ENCODE assay signal across 3 cellular contexts in the genomic region with DNA sequence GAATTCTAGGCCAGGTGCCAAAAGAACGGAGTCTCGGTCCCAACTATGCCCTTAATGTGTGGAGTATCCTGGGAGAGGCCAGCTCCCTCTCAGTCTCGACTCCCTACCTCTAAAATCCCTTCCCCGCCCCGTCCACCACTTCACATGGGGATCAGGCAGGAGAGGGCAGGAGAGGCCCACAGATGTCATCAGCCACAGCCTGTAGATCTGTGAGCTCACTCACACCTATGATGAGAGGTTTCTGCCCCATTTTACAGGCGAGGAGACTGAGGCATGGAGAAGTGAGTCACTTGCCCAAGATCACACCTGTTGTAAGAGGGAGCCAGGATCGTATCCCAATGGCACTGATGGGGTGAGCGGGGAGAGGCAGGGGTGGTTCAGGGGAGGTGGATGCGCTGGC.
TF ChIP-seq lines count a peak whose summit lies in the region.

No MANE protein-coding gene starts in this region.

TF ChIP-seq in GM23338, 12 proteins besides CTCF, POLR2A, EP300 and RAD21:
- no peak for TF ChIP-seq STAT1 (IDR thresholded peaks at IDR 0.05; ENCODE audit: unreplicated experiment)
- no peak for TF ChIP-seq POLR2AphosphoS5 (IDR thresholded peaks at IDR 0.05; ENCODE audit: low read depth)
- TF ChIP-seq NANOG (IDR thresholded peaks at IDR 0.05; ENCODE audit: borderline replicate concordance): no peak
- TF ChIP-seq EZH2phosphoT487 (IDR thresholded peaks at IDR 0.05; ENCODE audit: unreplicated experiment): no peak
- TF ChIP-seq ZNF114 (CRISPR knock-in tag; IDR thresholded peaks at IDR 0.05): no peak
- TF ChIP-seq JUNB (IDR thresholded peaks at IDR 0.05; ENCODE audit: unreplicated experiment): no peak
- TF ChIP-seq, protein P1, sequence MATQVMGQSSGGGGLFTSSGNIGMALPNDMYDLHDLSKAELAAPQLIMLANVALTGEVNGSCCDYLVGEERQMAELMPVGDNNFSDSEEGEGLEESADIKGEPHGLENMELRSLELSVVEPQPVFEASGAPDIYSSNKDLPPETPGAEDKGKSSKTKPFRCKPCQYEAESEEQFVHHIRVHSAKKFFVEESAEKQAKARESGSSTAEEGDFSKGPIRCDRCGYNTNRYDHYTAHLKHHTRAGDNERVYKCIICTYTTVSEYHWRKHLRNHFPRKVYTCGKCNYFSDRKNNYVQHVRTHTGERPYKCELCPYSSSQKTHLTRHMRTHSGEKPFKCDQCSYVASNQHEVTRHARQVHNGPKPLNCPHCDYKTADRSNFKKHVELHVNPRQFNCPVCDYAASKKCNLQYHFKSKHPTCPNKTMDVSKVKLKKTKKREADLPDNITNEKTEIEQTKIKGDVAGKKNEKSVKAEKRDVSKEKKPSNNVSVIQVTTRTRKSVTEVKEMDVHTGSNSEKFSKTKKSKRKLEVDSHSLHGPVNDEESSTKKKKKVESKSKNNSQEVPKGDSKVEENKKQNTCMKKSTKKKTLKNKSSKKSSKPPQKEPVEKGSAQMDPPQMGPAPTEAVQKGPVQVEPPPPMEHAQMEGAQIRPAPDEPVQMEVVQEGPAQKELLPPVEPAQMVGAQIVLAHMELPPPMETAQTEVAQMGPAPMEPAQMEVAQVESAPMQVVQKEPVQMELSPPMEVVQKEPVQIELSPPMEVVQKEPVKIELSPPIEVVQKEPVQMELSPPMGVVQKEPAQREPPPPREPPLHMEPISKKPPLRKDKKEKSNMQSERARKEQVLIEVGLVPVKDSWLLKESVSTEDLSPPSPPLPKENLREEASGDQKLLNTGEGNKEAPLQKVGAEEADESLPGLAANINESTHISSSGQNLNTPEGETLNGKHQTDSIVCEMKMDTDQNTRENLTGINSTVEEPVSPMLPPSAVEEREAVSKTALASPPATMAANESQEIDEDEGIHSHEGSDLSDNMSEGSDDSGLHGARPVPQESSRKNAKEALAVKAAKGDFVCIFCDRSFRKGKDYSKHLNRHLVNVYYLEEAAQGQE (IDR thresholded peaks at IDR 0.05; ENCODE audit: unreplicated experiment): no peak

TF ChIP-seq in IMR-90, 13 proteins besides CTCF, POLR2A, EP300 and RAD21:
- TF ChIP-seq CEBPB (IDR thresholded peaks at IDR 0.05; ENCODE audit: low read depth, low read length) (no peak), FOS (IDR thresholded peaks at IDR 0.05; ENCODE audit: low read depth, low read length) (no peak), RCOR1 (IDR thresholded peaks at IDR 0.05; ENCODE audit: insufficient replicate concordance, low read length) (no peak), BHLHE40 (IDR thresholded peaks at IDR 0.05; ENCODE audit: low read depth, low read length) (no peak), RFX5 (IDR thresholded peaks at IDR 0.05; ENCODE audit: low read depth, low read length) (no peak), CHD1 (IDR thresholded peaks at IDR 0.05; ENCODE audit: low read depth, low read length) (no peak), MXI1 (IDR thresholded peaks at IDR 0.05; ENCODE audit: borderline replicate concordance, low read depth, low read length) (no peak)
- TF ChIP-seq, protein P2, sequence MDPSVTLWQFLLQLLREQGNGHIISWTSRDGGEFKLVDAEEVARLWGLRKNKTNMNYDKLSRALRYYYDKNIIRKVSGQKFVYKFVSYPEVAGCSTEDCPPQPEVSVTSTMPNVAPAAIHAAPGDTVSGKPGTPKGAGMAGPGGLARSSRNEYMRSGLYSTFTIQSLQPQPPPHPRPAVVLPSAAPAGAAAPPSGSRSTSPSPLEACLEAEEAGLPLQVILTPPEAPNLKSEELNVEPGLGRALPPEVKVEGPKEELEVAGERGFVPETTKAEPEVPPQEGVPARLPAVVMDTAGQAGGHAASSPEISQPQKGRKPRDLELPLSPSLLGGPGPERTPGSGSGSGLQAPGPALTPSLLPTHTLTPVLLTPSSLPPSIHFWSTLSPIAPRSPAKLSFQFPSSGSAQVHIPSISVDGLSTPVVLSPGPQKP (IDR thresholded peaks at IDR 0.05; ENCODE audit: borderline replicate concordance, low read depth, low read length): no peak

TF ChIP-seq in H1, 55 proteins besides CTCF, POLR2A, EP300 and RAD21:
- TF ChIP-seq POU5F1 (IDR thresholded peaks at IDR 0.05; ENCODE audit: low read depth, low read length) (no peak), GABPA (IDR thresholded peaks at IDR 0.05; ENCODE audit: borderline replicate concordance, insufficient read depth, low read length) (no peak), KDM1A (IDR thresholded peaks at IDR 0.05; ENCODE audit: borderline replicate concordance, low read length) (no peak), MAFK (IDR thresholded peaks at IDR 0.05; ENCODE audit: low read depth, low read length) (no peak), JUN (IDR thresholded peaks at IDR 0.05; ENCODE audit: low read depth, low read length) (no peak), SP4 (IDR thresholded peaks at IDR 0.05; ENCODE audit: low read length) (no peak), BACH1 (IDR thresholded peaks at IDR 0.05; ENCODE audit: low read length) (no peak), KDM4A (IDR thresholded peaks at IDR 0.05; ENCODE audit: low read depth, low read length, severe bottlenecking) (no peak), TAF1 (IDR thresholded peaks at IDR 0.05; ENCODE audit: low read depth, low read length) (no peak)
- TF ChIP-seq, protein P3, sequence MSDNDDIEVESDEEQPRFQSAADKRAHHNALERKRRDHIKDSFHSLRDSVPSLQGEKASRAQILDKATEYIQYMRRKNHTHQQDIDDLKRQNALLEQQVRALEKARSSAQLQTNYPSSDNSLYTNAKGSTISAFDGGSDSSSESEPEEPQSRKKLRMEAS (IDR thresholded peaks at IDR 0.05): no peak
